Comparison of ENCODE assay signal across 14 cellular contexts in the genomic region with DNA sequence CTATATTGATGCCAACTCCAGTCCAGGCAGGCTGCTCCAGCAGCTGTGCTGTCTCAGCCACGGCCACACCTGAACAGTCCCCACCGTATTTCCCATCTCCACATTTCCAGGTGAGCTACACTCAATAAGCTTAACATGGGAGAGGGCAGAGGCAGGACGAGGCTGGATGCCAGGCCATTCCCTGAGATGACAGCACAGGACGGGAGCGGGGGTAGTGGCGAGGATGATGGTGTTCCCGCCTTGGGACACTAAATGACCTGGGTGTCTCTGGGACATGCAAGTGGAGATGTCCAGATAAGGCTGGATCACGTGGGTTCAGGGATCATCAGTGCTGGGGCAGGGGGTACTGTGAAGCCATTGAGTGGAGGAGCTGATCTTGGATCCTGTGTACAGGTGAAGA. TPM values are rescaled to one million over a fixed set of nuclear protein-coding genes. Genes with fewer than 3 reads are reported as not detected.
DNase-seq lines count a peak whose midpoint lies in the region; FAIRE-seq and TF ChIP-seq lines count a peak whose summit lies in the region.
"Had no signal": no experiment of that assay in that cellular context is flagged by ENCODE, and none has a peak within 500 bp of the region (broad histone marks: within the 10 kb centered on the region; RNA-seq: fewer than 3 reads in every experiment).

No MANE protein-coding gene starts in this region.

- TF ChIP-seq POLR2A in breast epithelium (IDR thresholded peaks at IDR 0.05) = no peak
- no peak for TF ChIP-seq POLR2A in spleen (IDR thresholded peaks at IDR 0.05)

- H3K27ac Mint-ChIP-seq in MCF 10A (ENCODE audit: low read depth, unreplicated experiment) (peak overlapping the region; percentile 92), glutamatergic neuron (ENCODE audit: unreplicated experiment) (no peak overlapping the region)

- no peak for DNase-seq in MCF 10A (ENCODE audit: unreplicated experiment)
- DNase-seq in breast epithelium (ENCODE audit: low spot score in 2 of 2) = no peak
- DNase-seq in PC-9 = no peak
- no peak for DNase-seq in keratinocyte (ENCODE audit: low read depth, low spot score)
- no peak for DNase-seq in spleen
- no peak for DNase-seq in cortex of kidney (lab: John Stamatoyannopoulos, UW)
- DNase-seq in glutamatergic neuron = no peak
- no peak for DNase-seq in effector CD8-positive, alpha-beta T cell (lab: John Stamatoyannopoulos, UW)
- DNase-seq: Caco-2, NCI-H1417 treated with DMSO at 0.1 percent for 48 hours, NCI-H2029 treated with DMSO at 0.1 percent for 48 hours, NCI-H2227 treated with DMSO at 0.1 percent for 48 hours, NCI-H526 treated with DMSO at 0.1 percent for 48 hours, SHP77 had no signal

- H3K4me3 Mint-ChIP-seq in MCF 10A (ENCODE audit: unreplicated experiment) = no peak overlapping the region
- no peak overlapping the region for H3K4me3 Mint-ChIP-seq in glutamatergic neuron (ENCODE audit: unreplicated experiment)

- no peak overlapping the region for H2AFZ ChIP-seq in PC-9
- H2AFZ ChIP-seq in keratinocyte (ENCODE audit: control insufficient read depth, low read length) = no peak overlapping the region

- no peak overlapping the region for H3K4me3 ChIP-seq in breast epithelium
- H3K4me3 ChIP-seq in PC-9 = no peak overlapping the region
- H3K4me3 ChIP-seq in keratinocyte (ENCODE audit: control insufficient read depth in 2 of 3, extremely low read depth in 1 of 3, insufficient read depth in 2 of 3, low read depth in 1 of 3, low read length in 3 of 3) = no peak overlapping the region
- H3K4me3 ChIP-seq in spleen = no peak overlapping the region

- POLR2A ChIA-PET in MCF 10A (lab: Yijun Ruan, JAX) (interaction anchor here (0.8 to 4.5 kb wide), 3 partner anchors 12 to 29 kb away, joined by 3 to 29 read pairs (median 4); a partner anchor contains a TSS), PC-9 (lab: Charles Lee; ENCODE audit: unreplicated experiment) (no interaction called here)

- H3K36me3 Mint-ChIP-seq in MCF 10A (ENCODE audit: insufficient read depth, unreplicated experiment) (no peaks in the 10 kb centered on the region), glutamatergic neuron (ENCODE audit: unreplicated experiment) (peaks cover 12% of the 10 kb centered on the region)

- H3K9me3 Mint-ChIP-seq in MCF 10A (ENCODE audit: unreplicated experiment) = no peaks in the 10 kb centered on the region
- H3K9me3 Mint-ChIP-seq in glutamatergic neuron (ENCODE audit: unreplicated experiment) = peaks cover 9% of the 10 kb centered on the region

- no peaks in the 10 kb centered on the region for H3K9me3 ChIP-seq in breast epithelium
- no peaks in the 10 kb centered on the region for H3K9me3 ChIP-seq in PC-9 (ENCODE audit: insufficient read depth, low read depth)
- H3K9me3 ChIP-seq in keratinocyte (ENCODE audit: control insufficient read depth, low read depth, low read length) = no peaks in the 10 kb centered on the region
- H3K9me3 ChIP-seq in spleen = no peaks in the 10 kb centered on the region
- H3K9me3 ChIP-seq: Caco-2 had no signal

- TF ChIP-seq CTCF in MCF 10A (IDR thresholded peaks at IDR 0.05; ENCODE audit: unreplicated experiment) = no peak
- no peak for TF ChIP-seq CTCF in breast epithelium (IDR thresholded peaks at IDR 0.05)
- TF ChIP-seq CTCF in PC-9 (conservative IDR thresholded peaks at IDR 0.05) = no peak
- no peak for TF ChIP-seq CTCF in keratinocyte (optimal IDR thresholded peaks at IDR 0.05 in 1 of 3, IDR thresholded peaks at IDR 0.05 in 1 of 3, conservative IDR thresholded peaks at IDR 0.05 in 1 of 3; ENCODE audit: extremely low read depth in 1 of 3, insufficient read depth in 2 of 3, low read length in 3 of 3)
- no peak for TF ChIP-seq CTCF in spleen (IDR thresholded peaks at IDR 0.05 in 8 of 11, conservative IDR thresholded peaks at IDR 0.05 in 3 of 11)
- TF ChIP-seq CTCF in glutamatergic neuron (IDR thresholded peaks at IDR 0.05; ENCODE audit: partially characterized antibody, unreplicated experiment) = no peak

- H3K27ac ChIP-seq in breast epithelium = peak overlapping the region in 1 of 2 donors; percentile 34
- no peak overlapping the region for H3K27ac ChIP-seq in PC-9
- H3K27ac ChIP-seq in keratinocyte (ENCODE audit: control insufficient read depth, insufficient read depth, low read length) = no peak overlapping the region
- H3K27ac ChIP-seq in spleen = peak overlapping the region in 5 of 8 donors; percentile 11 to 68 (median 41)

- no TSS peak for BruUV-seq in MCF 10A (replicated peaks; lab: Mats Ljungman, UMichigan)
- BruUV-seq in PC-9 (replicated peaks; lab: Mats Ljungman, UMichigan) = no TSS peak

- H3K4me1 ChIP-seq in breast epithelium (no peaks in the 10 kb centered on the region), PC-9 (replicated peaks; ENCODE audit: insufficient read depth) (peaks cover 67% of the 10 kb centered on the region), keratinocyte (ENCODE audit: control insufficient read depth, extremely low read depth, insufficient read depth, low read length) (peaks cover 33% of the 10 kb centered on the region), spleen (peaks cover 0 to 29% (median 3%) of the 10 kb centered on the region in 6 donors)
- H3K4me1 ChIP-seq: Caco-2 had no signal

- no peaks in the 10 kb centered on the region for H3K27me3 ChIP-seq in breast epithelium
- H3K27me3 ChIP-seq in PC-9 (ENCODE audit: insufficient read depth, low read depth) = no peaks in the 10 kb centered on the region
- no peaks in the 10 kb centered on the region for H3K27me3 ChIP-seq in keratinocyte (ENCODE audit: control insufficient read depth, extremely low read depth, insufficient read depth, low read length)
- peaks cover 0 to 27% (median 0%) of the 10 kb centered on the region in 7 donors for H3K27me3 ChIP-seq in spleen (replicated peaks in 1 of 7)

- CTCF ChIA-PET in MCF 10A (lab: Yijun Ruan, JAX) (interaction anchor here (0.5 to 12.5 kb wide), 5 partner anchors 16 to 403 kb away, joined by 3 to 111 read pairs (median 4); no protein-coding TSS in a partner anchor), PC-9 (lab: Charles Lee) (no interaction called here)

- H3K79me2 ChIP-seq in PC-9 (ENCODE audit: low read depth) = no peaks in the 10 kb centered on the region
- H3K79me2 ChIP-seq in keratinocyte (ENCODE audit: control insufficient read depth, insufficient read depth, low read length) = no peaks in the 10 kb centered on the region

- H3K4me1 Mint-ChIP-seq in MCF 10A (ENCODE audit: insufficient read depth, unreplicated experiment) = peaks cover 41% of the 10 kb centered on the region
- peaks cover 13% of the 10 kb centered on the region for H3K4me1 Mint-ChIP-seq in glutamatergic neuron (ENCODE audit: low read depth, unreplicated experiment)

- no peaks in the 10 kb centered on the region for H3K9me1 ChIP-seq in keratinocyte (ENCODE audit: control insufficient read depth, extremely low read depth, insufficient read depth, low read length)

- H3K4me2 ChIP-seq in PC-9 (peak overlapping the region; percentile 39; the same call in 1 of the 2 replicates), keratinocyte (ENCODE audit: control insufficient read depth, extremely low read depth, insufficient read depth, low read depth, low read length) (peak overlapping the region; percentile 51)

- H3K36me3 ChIP-seq in breast epithelium (no peaks in the 10 kb centered on the region), PC-9 (ENCODE audit: low read depth) (no peaks in the 10 kb centered on the region), keratinocyte (ENCODE audit: control insufficient read depth in 2 of 2, extremely low read depth in 1 of 2, insufficient read depth in 2 of 2, low read length in 2 of 2) (no peaks in the 10 kb centered on the region), spleen (no peaks in the 10 kb centered on the region)

- H3K9ac ChIP-seq in keratinocyte (ENCODE audit: control insufficient read depth, extremely low read depth, insufficient read depth, low read length) = no peak overlapping the region

- peaks cover 9% of the 10 kb centered on the region; the same call in 1 of the 2 replicates for H3F3A ChIP-seq in PC-9 (ENCODE audit: insufficient read depth, low read depth)

- dilution Hi-C loops in keratinocyte (cut with MboI; ENCODE audit: extremely low pct_ligation_motif_present, low sequenced_read_pairs) = no loop called here

- no peak for FAIRE-seq in keratinocyte (lab: Jason Lieb, UNC)

- WGBS in spleen, 5 donors = 66 to 87% (median 72%) methylated on average over 8 of the region's 8 CpGs

- H3K9me2 ChIP-seq in PC-9 (ENCODE audit: insufficient read depth) = no peaks in the 10 kb centered on the region

- intact Hi-C loops in MCF 10A (cut with micrococcal nuclease) = no loop called here
- intact Hi-C loops in breast epithelium (cut with DNase I; ENCODE audit: low total_unique reads) = no loop called here
- intact Hi-C loops in PC-9 (cut with micrococcal nuclease; ENCODE audit: unreplicated experiment) = no loop called here
- intact Hi-C loops in spleen (cut with DNase I; ENCODE audit: low total_unique reads) = no loop called here

- no peaks in the 10 kb centered on the region for H3K27me3 Mint-ChIP-seq in MCF 10A (ENCODE audit: insufficient read depth, unreplicated experiment)
- peaks cover 12% of the 10 kb centered on the region for H3K27me3 Mint-ChIP-seq in glutamatergic neuron (ENCODE audit: unreplicated experiment)

- H4K20me1 ChIP-seq in PC-9 (ENCODE audit: insufficient read depth) = no peaks in the 10 kb centered on the region
- H4K20me1 ChIP-seq in keratinocyte (ENCODE audit: control insufficient read depth, extremely low read depth, insufficient read depth, low read length) = no peaks in the 10 kb centered on the region

RNA-seq across cellular contexts. Expression of a gene that starts 29.5 kb away (rescaled TPM):
- total RNA-seq in MCF 10A (2022) = 9.1 and 13.1 TPM in 2 replicates
- total RNA-seq in breast epithelium = 10 to 100 TPM; 13.2 to 23.6 (median 14.2) TPM
- 11.3 and 12.1 TPM in 2 replicates for total RNA-seq in PC-9 (2021)
- 5.4 to 8.5 TPM (median 8.1 TPM) in 3 replicates for polyA plus RNA-seq in keratinocyte
- polyA plus RNA-seq in keratinocyte (2011; ENCODE audit: low read depth) = 4.8 TPM
- 5.1 and 6.9 TPM in 2 replicates for polyA plus RNA-seq in keratinocyte (2011; cell fraction: cytosol; rRNA removed)
- 18.1 and 20.3 TPM in 2 replicates for polyA plus RNA-seq in keratinocyte (2011; cell fraction: nucleus; rRNA removed)
- 4.1 and 4.8 TPM in 2 replicates for polyA plus RNA-seq in keratinocyte (2012; ENCODE audit: low replicate concordance)
- 7.7 to 14.1 TPM (median 13.7 TPM) in 3 replicates for polyA minus RNA-seq in keratinocyte
- polyA minus RNA-seq in keratinocyte (2011; cell fraction: cytosol; rRNA and poly(A)+ RNA removed) = 10.6 TPM
- 7.9 and 17.2 TPM in 2 replicates for polyA minus RNA-seq in keratinocyte (2011; cell fraction: nucleus; rRNA and poly(A)+ RNA removed)
- total RNA-seq in spleen = 10 to 100 TPM in 4 of 7 donors, 1 to 10 TPM in 3; 5.6 to 16.5 (median 11.0) TPM
- polyA plus RNA-seq in spleen = 1 to 10 TPM; 1.5 to 3.6 (median 1.8) TPM
- total RNA-seq in glutamatergic neuron (ENCODE audit: unreplicated experiment) = 75.0 TPM

Comparison
In these comparisons a context has a peak if more than half of its experiments do, and no peak if none do; other contexts are left out.
1. H3K27ac ChIP-seq: peak in spleen (5 of 8); none in PC-9 (single experiment) and keratinocyte (single experiment).